18 cellular contexts compared by ENCODE assay signal in genomic region chr14:52000019-52000582, GRCh38.
"Had no signal": no experiment of that assay in that cellular context is flagged by ENCODE, and none has a peak within 500 bp of the region (broad histone marks: within the 10 kb centered on the region; RNA-seq: fewer than 3 reads in every experiment).

No MANE protein-coding gene starts in this region.

- H3K27ac Mint-ChIP-seq: activated CD8-positive, alpha-beta T cell treated with anti-CD3 and anti-CD28 coated beads for 36 hours; endodermal cell; natural killer cell had no signal

- ATAC-seq: activated CD8-positive, alpha-beta T cell treated with anti-CD3 and anti-CD28 coated beads for 36 hours; foreskin keratinocyte; natural killer cell; psoas muscle; sciatic nerve had no signal

- H3K27me3 ChIP-seq: foreskin keratinocyte, stomach had no signal

- H3K4me3 ChIP-seq: psoas muscle, stomach, thoracic aorta had no signal

- DNase-seq: activated CD4-positive, alpha-beta T cell treated with anti-CD3 and anti-CD28 coated beads for 4 hours; activated CD8-positive, alpha-beta memory T cell treated with anti-CD3 and anti-CD28 coated beads, Interleukin-2, amount 50 U/mL, for 4 hours; activated CD8-positive, alpha-beta T cell treated with anti-CD3 and anti-CD28 coated beads for 36 hours; activated naive CD4-positive, alpha-beta T cell; dermis blood vessel endothelial cell; endodermal cell; erythroblast; foreskin keratinocyte; mammary epithelial cell; natural killer cell; nucleus accumbens; psoas muscle; stimulated activated CD4-positive, alpha-beta T cell treated with anti-CD3 and anti-CD28 coated beads, Interleukin-4, amount 100 ng/mL, for 24 hours; stomach; T1000 had no signal

- H3K4me1 ChIP-seq: foreskin keratinocyte, psoas muscle had no signal

- H3K9me3 ChIP-seq: psoas muscle, stomach, thoracic aorta had no signal

- H3K27ac ChIP-seq: foreskin keratinocyte, psoas muscle, thoracic aorta had no signal

- H3K4me3 Mint-ChIP-seq: activated CD8-positive, alpha-beta T cell treated with anti-CD3 and anti-CD28 coated beads for 36 hours; central memory CD8-positive, alpha-beta T cell; endodermal cell; natural killer cell had no signal

- H3K27me3 Mint-ChIP-seq: activated CD8-positive, alpha-beta T cell treated with anti-CD3 and anti-CD28 coated beads for 36 hours; central memory CD8-positive, alpha-beta T cell had no signal
